In the genomic region with DNA sequence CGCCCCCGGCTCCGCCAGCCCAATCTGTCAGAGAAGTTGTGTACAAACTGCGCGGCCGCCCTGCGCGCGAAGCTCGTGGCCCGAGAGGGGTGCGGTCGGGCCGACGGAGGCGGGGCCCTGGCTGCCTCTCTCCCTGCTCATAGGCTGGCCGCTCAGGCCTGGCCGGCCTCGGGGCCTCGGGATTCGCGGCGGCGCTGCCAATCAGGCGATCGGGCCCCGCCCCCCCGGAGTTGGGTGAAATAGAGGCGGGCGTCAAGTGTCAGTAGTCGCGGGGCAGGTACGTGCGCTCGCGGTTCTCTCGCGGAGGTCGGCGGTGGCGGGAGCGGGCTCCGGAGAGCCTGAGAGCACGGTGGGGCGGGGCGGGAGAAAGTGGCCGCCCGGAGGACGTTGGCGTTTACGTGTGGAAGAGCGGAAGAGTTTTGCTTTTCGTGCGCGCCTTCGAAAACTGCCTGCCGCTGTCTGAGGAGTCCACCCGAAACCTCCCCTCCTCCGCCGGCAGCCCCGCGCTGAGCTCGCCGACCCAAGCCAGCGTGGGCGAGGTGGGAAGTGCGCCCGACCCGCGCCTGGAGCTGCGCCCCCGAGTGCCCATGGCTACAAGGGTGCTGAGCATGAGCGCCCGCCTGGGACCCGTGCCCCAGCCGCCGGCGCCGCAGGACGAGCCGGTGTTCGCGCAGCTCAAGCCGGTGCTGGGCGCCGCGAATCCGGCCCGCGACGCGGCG, we compare ENCODE assay signal across 1 cellular context.
TF ChIP-seq lines count a peak whose summit lies in the region.

A gene (plus strand): TSS at position 265 of the 719 bp plus-strand sequence. CDS start 323 bp downstream, at position 588.

TF ChIP-seq in K562, 482 proteins besides CTCF, POLR2A, EP300 and RAD21 (continued from another document and continues in another):
- TF ChIP-seq, protein P1, sequence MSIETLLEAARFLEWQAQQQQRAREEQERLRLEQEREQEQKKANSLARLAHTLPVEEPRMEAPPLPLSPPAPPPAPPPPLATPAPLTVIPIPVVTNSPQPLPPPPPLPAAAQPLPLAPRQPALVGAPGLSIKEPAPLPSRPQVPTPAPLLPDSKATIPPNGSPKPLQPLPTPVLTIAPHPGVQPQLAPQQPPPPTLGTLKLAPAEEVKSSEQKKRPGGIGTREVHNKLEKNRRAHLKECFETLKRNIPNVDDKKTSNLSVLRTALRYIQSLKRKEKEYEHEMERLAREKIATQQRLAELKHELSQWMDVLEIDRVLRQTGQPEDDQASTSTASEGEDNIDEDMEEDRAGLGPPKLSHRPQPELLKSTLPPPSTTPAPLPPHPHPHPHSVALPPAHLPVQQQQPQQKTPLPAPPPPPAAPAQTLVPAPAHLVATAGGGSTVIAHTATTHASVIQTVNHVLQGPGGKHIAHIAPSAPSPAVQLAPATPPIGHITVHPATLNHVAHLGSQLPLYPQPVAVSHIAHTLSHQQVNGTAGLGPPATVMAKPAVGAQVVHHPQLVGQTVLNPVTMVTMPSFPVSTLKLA (conservative IDR thresholded peaks at IDR 0.05): peak; percentile 73 to 84
- TF ChIP-seq HDAC2 (IDR thresholded peaks at IDR 0.05) (no peak), RBM25 (IDR thresholded peaks at IDR 0.05; ENCODE audit: low read depth, low read length, severe bottlenecking) (peak; percentile 100), ATF1 (CRISPR knock-in tag; IDR thresholded peaks at IDR 0.05) (no peak), ATF1 (tag; IDR thresholded peaks at IDR 0.05) (peak; percentile 42; the same call in 1 of the 2 replicates), MBD2 (IDR thresholded peaks at IDR 0.05; ENCODE audit: borderline replicate concordance, low read depth) (peak; percentile 79), RFX7 (CRISPR knock-in tag; IDR thresholded peaks at IDR 0.05) (no peak), GTF2A2 (tag; IDR thresholded peaks at IDR 0.05) (no peak), LEF1 (IDR thresholded peaks at IDR 0.05) (no peak), NEUROD1 (IDR thresholded peaks at IDR 0.05; ENCODE audit: borderline replicate concordance, low read depth, low read length, partially characterized antibody) (peak; percentile 45), CEBPB (tag; IDR thresholded peaks at IDR 0.05) (peak; percentile 36; the same call in 1 of the 2 replicates), HLTF (IDR thresholded peaks at IDR 0.05) (no peak), CHD2 (IDR thresholded peaks at IDR 0.05; ENCODE audit: low read depth, low read length) (peak; percentile 78), DIDO1 (tag; IDR thresholded peaks at IDR 0.05; ENCODE audit: low read depth) (no peak), NRF1 (conservative IDR thresholded peaks at IDR 0.05 in 1 of 2, IDR thresholded peaks at IDR 0.05 in 1 of 2) (peak; percentile 90 to 92), MED1 (CRISPR knock-in tag; IDR thresholded peaks at IDR 0.05; ENCODE audit: borderline replicate concordance) (no peak), FOXK1 (CRISPR knock-in tag; IDR thresholded peaks at IDR 0.05; ENCODE audit: borderline replicate concordance) (0 out of 2 replicates have a peak, but pooled peaks have one; percentile 44), MCM7 (IDR thresholded peaks at IDR 0.05) (no peak), CCNT2 (IDR thresholded peaks at IDR 0.05; ENCODE audit: borderline replicate concordance, extremely low read depth, insufficient read length, low read depth, low read length) (peak; percentile 29), PHF8 (IDR thresholded peaks at IDR 0.05; ENCODE audit: borderline replicate concordance, low read length) (peak; percentile 42; the same call in 1 of the 2 replicates), CSDE1 (IDR thresholded peaks at IDR 0.05) (no peak), DMBX1 (CRISPR knock-in tag; IDR thresholded peaks at IDR 0.05; ENCODE audit: borderline replicate concordance) (no peak), MYC (IDR thresholded peaks at IDR 0.05; ENCODE audit: low read depth, low read length) (peak; percentile 46; the same call in 1 of the 2 replicates), MYC (CRISPR knock-in tag; IDR thresholded peaks at IDR 0.05; ENCODE audit: borderline replicate concordance, low read depth) (no peak), YY1 (IDR thresholded peaks at IDR 0.05; ENCODE audit: borderline replicate concordance in 1 of 3, control insufficient read depth in 1 of 3, extremely low read depth in 1 of 3, insufficient read depth in 3 of 3, insufficient read length in 1 of 3, insufficient replicate concordance in 2 of 3, low read depth in 1 of 3, low read length in 2 of 3) (no peak), POLR2G (IDR thresholded peaks at IDR 0.05; ENCODE audit: low read depth, low read length) (peak; percentile 76), FOXA3 (CRISPR knock-in tag; conservative IDR thresholded peaks at IDR 0.05 in 1 of 2, IDR thresholded peaks at IDR 0.05 in 1 of 2) (peak; percentile 55 to 78), MAZ (CRISPR knock-in tag; conservative IDR thresholded peaks at IDR 0.05 in 1 of 2, IDR thresholded peaks at IDR 0.05 in 1 of 2) (peak in 1 of 2 experiments; percentile 54; a peak in 2 of 4 replicates), ZNF140 (CRISPR knock-in tag; IDR thresholded peaks at IDR 0.05) (no peak), NR2C1 (IDR thresholded peaks at IDR 0.05) (no peak), NR2C1 (tag; IDR thresholded peaks at IDR 0.05) (no peak), NELFE (IDR thresholded peaks at IDR 0.05; ENCODE audit: insufficient read depth, insufficient read length) (no peak), CTBP1 (IDR thresholded peaks at IDR 0.05; ENCODE audit: borderline replicate concordance) (peak; percentile 55), SAP30 (IDR thresholded peaks at IDR 0.05; ENCODE audit: borderline replicate concordance, insufficient read depth, low read depth, low read length, poor library complexity, severe bottlenecking) (peak; percentile 65), HDGF (IDR thresholded peaks at IDR 0.05) (no peak), L3MBTL2 (IDR thresholded peaks at IDR 0.05) (peak; percentile 96), RNF2 (IDR thresholded peaks at IDR 0.05) (0 out of 2 replicates have a peak, but pooled peaks have one; percentile 1)
- TF ChIP-seq, protein P2, sequence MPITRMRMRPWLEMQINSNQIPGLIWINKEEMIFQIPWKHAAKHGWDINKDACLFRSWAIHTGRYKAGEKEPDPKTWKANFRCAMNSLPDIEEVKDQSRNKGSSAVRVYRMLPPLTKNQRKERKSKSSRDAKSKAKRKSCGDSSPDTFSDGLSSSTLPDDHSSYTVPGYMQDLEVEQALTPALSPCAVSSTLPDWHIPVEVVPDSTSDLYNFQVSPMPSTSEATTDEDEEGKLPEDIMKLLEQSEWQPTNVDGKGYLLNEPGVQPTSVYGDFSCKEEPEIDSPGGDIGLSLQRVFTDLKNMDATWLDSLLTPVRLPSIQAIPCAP (CRISPR knock-in tag; IDR thresholded peaks at IDR 0.05; ENCODE audit: borderline replicate concordance): no peak
- TF ChIP-seq, protein P3, sequence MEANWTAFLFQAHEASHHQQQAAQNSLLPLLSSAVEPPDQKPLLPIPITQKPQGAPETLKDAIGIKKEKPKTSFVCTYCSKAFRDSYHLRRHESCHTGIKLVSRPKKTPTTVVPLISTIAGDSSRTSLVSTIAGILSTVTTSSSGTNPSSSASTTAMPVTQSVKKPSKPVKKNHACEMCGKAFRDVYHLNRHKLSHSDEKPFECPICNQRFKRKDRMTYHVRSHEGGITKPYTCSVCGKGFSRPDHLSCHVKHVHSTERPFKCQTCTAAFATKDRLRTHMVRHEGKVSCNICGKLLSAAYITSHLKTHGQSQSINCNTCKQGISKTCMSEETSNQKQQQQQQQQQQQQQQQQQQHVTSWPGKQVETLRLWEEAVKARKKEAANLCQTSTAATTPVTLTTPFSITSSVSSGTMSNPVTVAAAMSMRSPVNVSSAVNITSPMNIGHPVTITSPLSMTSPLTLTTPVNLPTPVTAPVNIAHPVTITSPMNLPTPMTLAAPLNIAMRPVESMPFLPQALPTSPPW (CRISPR knock-in tag; IDR thresholded peaks at IDR 0.05): peak; percentile 23; the same call in 1 of the 2 replicates
- TF ChIP-seq, protein P4, sequence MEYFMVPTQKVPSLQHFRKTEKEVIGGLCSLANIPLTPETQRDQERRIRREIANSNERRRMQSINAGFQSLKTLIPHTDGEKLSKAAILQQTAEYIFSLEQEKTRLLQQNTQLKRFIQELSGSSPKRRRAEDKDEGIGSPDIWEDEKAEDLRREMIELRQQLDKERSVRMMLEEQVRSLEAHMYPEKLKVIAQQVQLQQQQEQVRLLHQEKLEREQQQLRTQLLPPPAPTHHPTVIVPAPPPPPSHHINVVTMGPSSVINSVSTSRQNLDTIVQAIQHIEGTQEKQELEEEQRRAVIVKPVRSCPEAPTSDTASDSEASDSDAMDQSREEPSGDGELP (CRISPR knock-in tag; IDR thresholded peaks at IDR 0.05; ENCODE audit: borderline replicate concordance): peak; percentile 38; the same call in 1 of the 2 replicates
- TF ChIP-seq, protein P5, sequence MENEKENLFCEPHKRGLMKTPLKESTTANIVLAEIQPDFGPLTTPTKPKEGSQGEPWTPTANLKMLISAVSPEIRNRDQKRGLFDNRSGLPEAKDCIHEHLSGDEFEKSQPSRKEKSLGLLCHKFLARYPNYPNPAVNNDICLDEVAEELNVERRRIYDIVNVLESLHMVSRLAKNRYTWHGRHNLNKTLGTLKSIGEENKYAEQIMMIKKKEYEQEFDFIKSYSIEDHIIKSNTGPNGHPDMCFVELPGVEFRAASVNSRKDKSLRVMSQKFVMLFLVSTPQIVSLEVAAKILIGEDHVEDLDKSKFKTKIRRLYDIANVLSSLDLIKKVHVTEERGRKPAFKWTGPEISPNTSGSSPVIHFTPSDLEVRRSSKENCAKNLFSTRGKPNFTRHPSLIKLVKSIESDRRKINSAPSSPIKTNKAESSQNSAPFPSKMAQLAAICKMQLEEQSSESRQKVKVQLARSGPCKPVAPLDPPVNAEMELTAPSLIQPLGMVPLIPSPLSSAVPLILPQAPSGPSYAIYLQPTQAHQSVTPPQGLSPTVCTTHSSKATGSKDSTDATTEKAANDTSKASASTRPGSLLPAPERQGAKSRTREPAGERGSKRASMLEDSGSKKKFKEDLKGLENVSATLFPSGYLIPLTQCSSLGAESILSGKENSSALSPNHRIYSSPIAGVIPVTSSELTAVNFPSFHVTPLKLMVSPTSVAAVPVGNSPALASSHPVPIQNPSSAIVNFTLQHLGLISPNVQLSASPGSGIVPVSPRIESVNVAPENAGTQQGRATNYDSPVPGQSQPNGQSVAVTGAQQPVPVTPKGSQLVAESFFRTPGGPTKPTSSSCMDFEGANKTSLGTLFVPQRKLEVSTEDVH (IDR thresholded peaks at IDR 0.05; ENCODE audit: low read depth, partially characterized antibody): no peak
- TF ChIP-seq, protein P6, sequence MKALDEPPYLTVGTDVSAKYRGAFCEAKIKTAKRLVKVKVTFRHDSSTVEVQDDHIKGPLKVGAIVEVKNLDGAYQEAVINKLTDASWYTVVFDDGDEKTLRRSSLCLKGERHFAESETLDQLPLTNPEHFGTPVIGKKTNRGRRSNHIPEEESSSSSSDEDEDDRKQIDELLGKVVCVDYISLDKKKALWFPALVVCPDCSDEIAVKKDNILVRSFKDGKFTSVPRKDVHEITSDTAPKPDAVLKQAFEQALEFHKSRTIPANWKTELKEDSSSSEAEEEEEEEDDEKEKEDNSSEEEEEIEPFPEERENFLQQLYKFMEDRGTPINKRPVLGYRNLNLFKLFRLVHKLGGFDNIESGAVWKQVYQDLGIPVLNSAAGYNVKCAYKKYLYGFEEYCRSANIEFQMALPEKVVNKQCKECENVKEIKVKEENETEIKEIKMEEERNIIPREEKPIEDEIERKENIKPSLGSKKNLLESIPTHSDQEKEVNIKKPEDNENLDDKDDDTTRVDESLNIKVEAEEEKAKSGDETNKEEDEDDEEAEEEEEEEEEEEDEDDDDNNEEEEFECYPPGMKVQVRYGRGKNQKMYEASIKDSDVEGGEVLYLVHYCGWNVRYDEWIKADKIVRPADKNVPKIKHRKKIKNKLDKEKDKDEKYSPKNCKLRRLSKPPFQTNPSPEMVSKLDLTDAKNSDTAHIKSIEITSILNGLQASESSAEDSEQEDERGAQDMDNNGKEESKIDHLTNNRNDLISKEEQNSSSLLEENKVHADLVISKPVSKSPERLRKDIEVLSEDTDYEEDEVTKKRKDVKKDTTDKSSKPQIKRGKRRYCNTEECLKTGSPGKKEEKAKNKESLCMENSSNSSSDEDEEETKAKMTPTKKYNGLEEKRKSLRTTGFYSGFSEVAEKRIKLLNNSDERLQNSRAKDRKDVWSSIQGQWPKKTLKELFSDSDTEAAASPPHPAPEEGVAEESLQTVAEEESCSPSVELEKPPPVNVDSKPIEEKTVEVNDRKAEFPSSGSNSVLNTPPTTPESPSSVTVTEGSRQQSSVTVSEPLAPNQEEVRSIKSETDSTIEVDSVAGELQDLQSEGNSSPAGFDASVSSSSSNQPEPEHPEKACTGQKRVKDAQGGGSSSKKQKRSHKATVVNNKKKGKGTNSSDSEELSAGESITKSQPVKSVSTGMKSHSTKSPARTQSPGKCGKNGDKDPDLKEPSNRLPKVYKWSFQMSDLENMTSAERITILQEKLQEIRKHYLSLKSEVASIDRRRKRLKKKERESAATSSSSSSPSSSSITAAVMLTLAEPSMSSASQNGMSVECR (CRISPR knock-in tag; IDR thresholded peaks at IDR 0.05): 0 out of 2 replicates have a peak, but pooled peaks have one; percentile 36
- TF ChIP-seq, protein P7, sequence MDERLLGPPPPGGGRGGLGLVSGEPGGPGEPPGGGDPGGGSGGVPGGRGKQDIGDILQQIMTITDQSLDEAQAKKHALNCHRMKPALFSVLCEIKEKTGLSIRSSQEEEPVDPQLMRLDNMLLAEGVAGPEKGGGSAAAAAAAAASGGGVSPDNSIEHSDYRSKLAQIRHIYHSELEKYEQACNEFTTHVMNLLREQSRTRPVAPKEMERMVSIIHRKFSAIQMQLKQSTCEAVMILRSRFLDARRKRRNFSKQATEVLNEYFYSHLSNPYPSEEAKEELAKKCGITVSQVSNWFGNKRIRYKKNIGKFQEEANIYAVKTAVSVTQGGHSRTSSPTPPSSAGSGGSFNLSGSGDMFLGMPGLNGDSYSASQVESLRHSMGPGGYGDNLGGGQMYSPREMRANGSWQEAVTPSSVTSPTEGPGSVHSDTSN (CRISPR knock-in tag; IDR thresholded peaks at IDR 0.05; ENCODE audit: low read depth): peak; percentile 77
- TF ChIP-seq, protein P7 (tag; conservative IDR thresholded peaks at IDR 0.05; ENCODE audit: low read depth): peak; percentile 89
- TF ChIP-seq, protein P8, sequence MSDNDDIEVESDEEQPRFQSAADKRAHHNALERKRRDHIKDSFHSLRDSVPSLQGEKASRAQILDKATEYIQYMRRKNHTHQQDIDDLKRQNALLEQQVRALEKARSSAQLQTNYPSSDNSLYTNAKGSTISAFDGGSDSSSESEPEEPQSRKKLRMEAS (CRISPR knock-in tag; IDR thresholded peaks at IDR 0.05): peak; percentile 54; the same call in 1 of the 2 replicates
- TF ChIP-seq, protein P9, sequence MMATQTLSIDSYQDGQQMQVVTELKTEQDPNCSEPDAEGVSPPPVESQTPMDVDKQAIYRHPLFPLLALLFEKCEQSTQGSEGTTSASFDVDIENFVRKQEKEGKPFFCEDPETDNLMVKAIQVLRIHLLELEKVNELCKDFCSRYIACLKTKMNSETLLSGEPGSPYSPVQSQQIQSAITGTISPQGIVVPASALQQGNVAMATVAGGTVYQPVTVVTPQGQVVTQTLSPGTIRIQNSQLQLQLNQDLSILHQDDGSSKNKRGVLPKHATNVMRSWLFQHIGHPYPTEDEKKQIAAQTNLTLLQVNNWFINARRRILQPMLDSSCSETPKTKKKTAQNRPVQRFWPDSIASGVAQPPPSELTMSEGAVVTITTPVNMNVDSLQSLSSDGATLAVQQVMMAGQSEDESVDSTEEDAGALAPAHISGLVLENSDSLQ (IDR thresholded peaks at IDR 0.05): peak; percentile 99
